9 cellular contexts compared by ENCODE assay signal in genomic region chr3:143974877-143975238, GRCh38. TPM values are rescaled to one million over a fixed set of nuclear protein-coding genes. Genes with fewer than 3 reads are reported as not detected.
A peak's percentile ranks its signal among the peaks of the same experiment; 100 is the strongest.
DNase-seq lines count a peak whose midpoint lies in the region; ATAC-seq lines count a peak whose summit lies in the region.
"Had no signal": no experiment of that assay in that cellular context is flagged by ENCODE, and none has a peak within 500 bp of the region (broad histone marks: within the 10 kb centered on the region; RNA-seq: fewer than 3 reads in every experiment).

No MANE protein-coding gene starts in this region.

- H3K4me3 Mint-ChIP-seq in activated CD4-positive, alpha-beta T cell treated with anti-CD3 and anti-CD28 coated beads, Interleukin-2, amount 10 ng/mL, durations not matched to agents 7 days and 5 days: peak overlapping the region; percentile 92
- peak overlapping the region; percentile 90 for H3K4me3 Mint-ChIP-seq in activated naive CD8-positive, alpha-beta T cell

- peaks cover 1% of the 10 kb centered on the region for H3K27me3 Mint-ChIP-seq in activated CD4-positive, alpha-beta T cell treated with anti-CD3 and anti-CD28 coated beads, Interleukin-2, amount 10 ng/mL, durations not matched to agents 7 days and 5 days
- H3K27me3 Mint-ChIP-seq in activated naive CD8-positive, alpha-beta T cell: no peaks in the 10 kb centered on the region

- H3K4me1 ChIP-seq in iPS-20b (ENCODE audit: insufficient read depth, low read length): peaks cover 33% of the 10 kb centered on the region

- no peak overlapping the region for H3K27ac Mint-ChIP-seq in activated CD4-positive, alpha-beta T cell treated with anti-CD3 and anti-CD28 coated beads, Interleukin-2, amount 10 ng/mL, durations not matched to agents 7 days and 5 days
- no peak overlapping the region for H3K27ac Mint-ChIP-seq in activated naive CD8-positive, alpha-beta T cell

- ATAC-seq in GM21447 (IDR thresholded peaks at IDR 0.05; ENCODE audit: unreplicated experiment) (no peak), GM21526 (IDR thresholded peaks at IDR 0.05; ENCODE audit: low FRiP score, unreplicated experiment) (no peak)
- ATAC-seq: esophagus mucosa had no signal

- H3K9me3 ChIP-seq in iPS-20b (ENCODE audit: insufficient read depth, low read depth, low read length): no peaks in the 10 kb centered on the region

- no peaks in the 10 kb centered on the region for H3K36me3 Mint-ChIP-seq in activated CD4-positive, alpha-beta T cell treated with anti-CD3 and anti-CD28 coated beads, Interleukin-2, amount 10 ng/mL, durations not matched to agents 7 days and 5 days (ENCODE audit: low read depth)
- no peaks in the 10 kb centered on the region for H3K36me3 Mint-ChIP-seq in activated naive CD8-positive, alpha-beta T cell

- CTCF ChIA-PET in activated CD4-positive, alpha-beta T cell treated with anti-CD3 and anti-CD28 coated beads, Interleukin-2, amount 10 ng/mL, durations not matched to agents 7 days and 5 days (lab: Charles Lee): interaction anchor here (0.8 to 3.7 kb wide), 3 partner anchors 9 to 11 kb away, joined by 3 to 18 read pairs (median 4); no protein-coding TSS in a partner anchor

- H3K9ac ChIP-seq in iPS-20b (ENCODE audit: low read depth, low read length): peak overlapping the region; percentile 87; the same call in 1 of the 2 replicates

- no peaks in the 10 kb centered on the region for H3K27me3 ChIP-seq in iPS-20b (ENCODE audit: insufficient read depth, low read length)

- H3K4me3 ChIP-seq in iPS-20b (ENCODE audit: low read length): peak overlapping the region; percentile 92

- POLR2A ChIA-PET in activated CD4-positive, alpha-beta T cell treated with anti-CD3 and anti-CD28 coated beads, Interleukin-2, amount 10 ng/mL, durations not matched to agents 7 days and 5 days (lab: Charles Lee): no interaction called here

- no peak for DNase-seq in activated CD4-positive, alpha-beta T cell treated with anti-CD3 and anti-CD28 coated beads, Interleukin-2, amount 10 ng/mL, durations not matched to agents 7 days and 5 days
- no peak for DNase-seq in activated CD4-positive, alpha-beta T cell treated with anti-CD3 and anti-CD28 coated beads, Interleukin-2, amount 50 U/mL, for 1 hour
- no peak for DNase-seq in substantia nigra (lab: John Stamatoyannopoulos, UW)
- DNase-seq in stimulated activated CD4-positive, alpha-beta T cell treated with anti-CD3 and anti-CD28 coated beads, Interleukin-2, amount 100 ng/mL, for 24 hours: no peak

- no peaks in the 10 kb centered on the region for H3K9me3 Mint-ChIP-seq in activated CD4-positive, alpha-beta T cell treated with anti-CD3 and anti-CD28 coated beads, Interleukin-2, amount 10 ng/mL, durations not matched to agents 7 days and 5 days
- no peaks in the 10 kb centered on the region for H3K9me3 Mint-ChIP-seq in activated naive CD8-positive, alpha-beta T cell (ENCODE audit: low read depth)

- H3K27ac ChIP-seq in iPS-20b (ENCODE audit: low read length): no peak overlapping the region
- H3K27ac ChIP-seq in substantia nigra (ENCODE audit: low read depth, low read length, poor library complexity, severe bottlenecking): peak overlapping the region; percentile 1

- H3K4me1 Mint-ChIP-seq in activated CD4-positive, alpha-beta T cell treated with anti-CD3 and anti-CD28 coated beads, Interleukin-2, amount 10 ng/mL, durations not matched to agents 7 days and 5 days: peaks cover 41% of the 10 kb centered on the region
- peaks cover 56% of the 10 kb centered on the region for H3K4me1 Mint-ChIP-seq in activated naive CD8-positive, alpha-beta T cell (ENCODE audit: low read depth)

- no peaks in the 10 kb centered on the region for H3K36me3 ChIP-seq in iPS-20b (ENCODE audit: insufficient read depth, low read depth, low read length)

RNA-seq across cellular contexts. Expression of gene DIPK2A, which starts 3.2 kb away (rescaled TPM):
- total RNA-seq in activated CD4-positive, alpha-beta T cell treated with anti-CD3 and anti-CD28 coated beads, Interleukin-2, amount 10 ng/mL, durations not matched to agents 7 days and 5 days: 10 to 100 TPM; 22.4 to 24.8 TPM
